Comparison of ENCODE assay signal across 31 cellular contexts in genomic region chr1:175377394-175377793, GRCh38.
"Had no signal": no experiment of that assay in that cellular context is flagged by ENCODE, and none has a peak within 500 bp of the region (broad histone marks: within the 10 kb centered on the region; RNA-seq: fewer than 3 reads in every experiment).

No MANE protein-coding gene starts in this region.

- H3K9me3 ChIP-seq: SJCRH30 had no signal

- DNase-seq: activated B cell treated with CpG ODN at 0.5 μM for 24 hours; activated CD4-positive, alpha-beta memory T cell treated with anti-CD3 and anti-CD28 coated beads, Interleukin-2, amount 10 ng/mL, durations not matched to agents 7 days and 5 days; activated CD4-positive, alpha-beta T cell treated with anti-CD3 and anti-CD28 coated beads for 4 hours; activated CD4-positive, alpha-beta T cell treated with anti-CD3 and anti-CD28 coated beads, Interleukin-2, amount 50 U/mL, for 1 hour; activated CD4-positive, CD25-positive, alpha-beta regulatory T cell treated with anti-CD3 and anti-CD28 coated beads, Interleukin-2, amount 50 U/mL, for 72 hours; activated CD8-positive, alpha-beta memory T cell treated with anti-CD3 and anti-CD28 coated beads for 24 hours; activated gamma-delta T cell treated with Interleukin-2 at 50 U/mL for 16 hours; activated naive CD4-positive, alpha-beta T cell treated with anti-CD3 and anti-CD28 coated beads for 36 hours; activated T-cell treated with anti-CD3 and anti-CD28 coated beads, Interleukin-2, amount 50 U/mL, for 1 hour; anterior cingulate cortex; caudate nucleus; Karpas-422; KBM-7; NCI-H1105; NCI-H1417 treated with DMSO at 0.1 percent for 48 hours; NCI-H187 treated with DMSO at 0.1 percent for 48 hours; NCI-H2081; NCI-H2171 treated with DMSO at 0.1 percent for 48 hours; NCI-H345; NCI-H524 treated with DMSO at 0.1 percent for 48 hours; SHP77; SJCRH30; SW 1271; T-helper 1 cell; T-helper 2 cell; T-helper 9 cell had no signal

- FAIRE-seq: bronchial epithelial cell, colon had no signal

- H3K27ac ChIP-seq: SJCRH30, VCaP had no signal

- H3K4me1 ChIP-seq: SJCRH30 had no signal

- H3K36me3 ChIP-seq: SJCRH30 had no signal

- H3K27me3 ChIP-seq: SJCRH30 had no signal

- H3K4me3 ChIP-seq: SJCRH30 had no signal

- ATAC-seq: activated naive CD4-positive, alpha-beta T cell treated with anti-CD3 and anti-CD28 coated beads, Interleukin-2, amount 50 U/mL, for 72 hours; Panc1 had no signal
